In genomic region chr7:117389871-117390270, GRCh38 we compare ENCODE assay signal across 11 cellular contexts. TPM values are rescaled to one million over a fixed set of nuclear protein-coding genes. Genes with fewer than 3 reads are reported as not detected.
"Had no signal": no experiment of that assay in that cellular context is flagged by ENCODE, and none has a peak within 500 bp of the region (broad histone marks: within the 10 kb centered on the region; RNA-seq: fewer than 3 reads in every experiment).

No MANE protein-coding gene starts in this region.

- H3K9ac ChIP-seq: GM23248, KMS-11 had no signal

- FAIRE-seq: H1, H54, HTR-8/SVneo had no signal

- H3K4me3 ChIP-seq: GM23248 had no signal

- DNase-seq: GM23248, H9, HCEC 1CT, HFFc6, IMR-90, KBM-7 had no signal

- H2AFZ ChIP-seq: GM23248 had no signal

- H3K4me2 ChIP-seq: KMS-11 had no signal

- H3K27ac ChIP-seq: GM23248, KMS-11 had no signal

RNA-seq across cellular contexts. Expression of gene ASZ1, which starts 37.4 kb away (rescaled TPM):
- total RNA-seq: GM23248, H1, H9, HFFc6, HT-29, IMR-90 had no signal
- polyA plus RNA-seq: GM23248, H1, IMR-90 had no signal
